21 cellular contexts compared by ENCODE assay signal in genomic region chr16:56331915-56332314, GRCh38.
DNase-seq lines count a peak whose midpoint lies in the region; ATAC-seq and TF ChIP-seq lines count a peak whose summit lies in the region.
"Had no signal": no experiment of that assay in that cellular context is flagged by ENCODE, and none has a peak within 500 bp of the region (broad histone marks: within the 10 kb centered on the region; RNA-seq: fewer than 3 reads in every experiment).

No MANE protein-coding gene starts in this region.

- no TSS peak for BruUV-seq in PC-9 (replicated peaks; lab: Mats Ljungman, UMichigan)

- H3K9me3 ChIP-seq in BLaER1: no peaks in the 10 kb centered on the region
- no peaks in the 10 kb centered on the region for H3K9me3 ChIP-seq in PC-9 (ENCODE audit: insufficient read depth, low read depth)
- no peaks in the 10 kb centered on the region for H3K9me3 ChIP-seq in SK-N-SH
- H3K9me3 ChIP-seq: MG63, SJSA1 had no signal

- 0 out of 2 replicates have a peak overlapping the region, but pooled peaks have one; percentile 7 for H3K4me2 ChIP-seq in BLaER1
- peak overlapping the region; percentile 73 for H3K4me2 ChIP-seq in PC-9
- no peak overlapping the region for H3K4me2 ChIP-seq in SK-N-SH

- no peaks in the 10 kb centered on the region for H3K9me3 Mint-ChIP-seq in nephron progenitor cell
- H3K9me3 Mint-ChIP-seq: CD14-positive monocyte, H9, HFFc6 had no signal

- DNase-seq in PC-9 (no peak), cerebellum (ENCODE audit: low spot score) (peak; percentile 50), nephron progenitor cell (no peak), SK-N-SH (no peak), NCI-H187 treated with DMSO at 0.1 percent for 48 hours (lab: John Stamatoyannopoulos, UW) (no peak), NCI-H2196 (lab: John Stamatoyannopoulos, UW; ENCODE audit: unreplicated experiment) (no peak), sciatic nerve (ENCODE audit: low spot score) (no peak)
- DNase-seq: MG63, NCI-H1048, NCI-H1417 treated with DMSO at 0.1 percent for 48 hours, NCI-H187, NCI-H2107, NCI-H2227 treated with DMSO at 0.1 percent for 48 hours, NCI-H510A, NCI-H748 treated with DMSO at 0.1 percent for 48 hours had no signal

- ATAC-seq in sciatic nerve: no peak

- no peak overlapping the region for H3K4me3 Mint-ChIP-seq in nephron progenitor cell
- H3K4me3 Mint-ChIP-seq: CD14-positive monocyte, H9, HFFc6 had no signal

- CTCF ChIA-PET in PC-9 (lab: Charles Lee): interaction anchor here (2.3 kb wide), 1 partner anchor 24 kb away, joined by 8 read pairs; no protein-coding TSS in a partner anchor
- CTCF ChIA-PET in SK-N-SH (lab: Yijun Ruan, JAX): interaction anchor here (1.0 to 8.6 kb wide), 5 partner anchors 13 to 388 kb away, joined by 3 to 52 read pairs (median 7); no protein-coding TSS in a partner anchor

- H3K4me1 Mint-ChIP-seq in nephron progenitor cell: peaks cover 49% of the 10 kb centered on the region
- H3K4me1 Mint-ChIP-seq: CD14-positive monocyte, H9 had no signal

- H3K27me3 ChIP-seq in BLaER1: no peaks in the 10 kb centered on the region
- H3K27me3 ChIP-seq in PC-9 (ENCODE audit: insufficient read depth, low read depth): no peaks in the 10 kb centered on the region
- H3K27me3 ChIP-seq in SK-N-SH (ENCODE audit: insufficient read depth): no peaks in the 10 kb centered on the region
- H3K27me3 ChIP-seq: MG63, SJSA1 had no signal

- H4K20me1 ChIP-seq in BLaER1: no peaks in the 10 kb centered on the region
- no peaks in the 10 kb centered on the region for H4K20me1 ChIP-seq in PC-9 (ENCODE audit: insufficient read depth)
- no peaks in the 10 kb centered on the region for H4K20me1 ChIP-seq in SK-N-SH (ENCODE audit: insufficient read depth)

- POLR2A ChIA-PET in PC-9 (lab: Charles Lee; ENCODE audit: unreplicated experiment) (interaction anchor here (0.6 kb wide), 1 partner anchor 32 kb away, joined by 5 read pairs; no protein-coding TSS in a partner anchor), SK-N-SH (lab: Yijun Ruan, JAX) (no interaction called here)

- no peaks in the 10 kb centered on the region for H3K9me2 ChIP-seq in PC-9 (ENCODE audit: insufficient read depth)
- H3K9me2 ChIP-seq in SK-N-SH: no peaks in the 10 kb centered on the region

- TF ChIP-seq EP300 in SK-N-SH (IDR thresholded peaks at IDR 0.05; ENCODE audit: borderline replicate concordance in 1 of 2, low read depth in 1 of 2, low read length in 1 of 2): no peak

- H3K27ac Mint-ChIP-seq in nephron progenitor cell: peak overlapping the region; percentile 47
- H3K27ac Mint-ChIP-seq: CD14-positive monocyte, HFFc6 had no signal

- no peak for TF ChIP-seq CTCF in PC-9 (conservative IDR thresholded peaks at IDR 0.05)
- no peak for TF ChIP-seq CTCF in nephron progenitor cell (IDR thresholded peaks at IDR 0.05)
- TF ChIP-seq CTCF in SK-N-SH (IDR thresholded peaks at IDR 0.05): no peak

- H3K36me3 ChIP-seq in BLaER1 (no peaks in the 10 kb centered on the region), PC-9 (ENCODE audit: low read depth) (no peaks in the 10 kb centered on the region), SK-N-SH (replicated peaks in 1 of 2; ENCODE audit: control insufficient read depth in 1 of 2, insufficient read depth in 2 of 2, low read length in 1 of 2) (no peaks in the 10 kb centered on the region)
- H3K36me3 ChIP-seq: MG63 had no signal

- H2AFZ ChIP-seq in PC-9 (no peak overlapping the region), SK-N-SH (ENCODE audit: low read depth) (no peak overlapping the region)

- H3F3A ChIP-seq in PC-9 (ENCODE audit: insufficient read depth, low read depth) (peaks cover 40% of the 10 kb centered on the region), SK-N-SH (replicated peaks; ENCODE audit: insufficient read depth) (no peaks in the 10 kb centered on the region)

- no peak overlapping the region for H3K9ac ChIP-seq in BLaER1
- no peak overlapping the region for H3K9ac ChIP-seq in SK-N-SH

- intact Hi-C loops in PC-9 (cut with micrococcal nuclease; ENCODE audit: unreplicated experiment) (loop anchor here (1.0 to 10.0 kb wide), 3 partner anchors 24 to 273 kb away; partner anchors contain the start of genes MT2A, NUDT21 and OGFOD1), sciatic nerve (cut with DNase I) (loop anchor here (10.0 kb wide), 1 partner anchor 373 kb away; no protein-coding TSS in a partner anchor)

- no peak for TF ChIP-seq RAD21 in SK-N-SH (IDR thresholded peaks at IDR 0.05; ENCODE audit: low read length)

- 0 out of 2 replicates have a peak overlapping the region, but pooled peaks have one; percentile 50 for H3K27ac ChIP-seq in BLaER1
- peak overlapping the region; percentile 99 for H3K27ac ChIP-seq in PC-9
- no peak overlapping the region for H3K27ac ChIP-seq in SK-N-SH (ENCODE audit: low read depth in 2 of 2, low read length in 1 of 2)
- H3K27ac ChIP-seq: SJSA1 had no signal

- no peaks in the 10 kb centered on the region for H3K36me3 Mint-ChIP-seq in nephron progenitor cell (ENCODE audit: low read depth)
- H3K36me3 Mint-ChIP-seq: CD14-positive monocyte had no signal

- H3K27me3 Mint-ChIP-seq in nephron progenitor cell (ENCODE audit: low read depth, poor library complexity): peaks cover 28% of the 10 kb centered on the region

- H3K4me1 ChIP-seq in BLaER1 (peaks cover 70% of the 10 kb centered on the region), PC-9 (replicated peaks; ENCODE audit: insufficient read depth) (peaks cover 60% of the 10 kb centered on the region), SK-N-SH (ENCODE audit: control insufficient read depth in 1 of 2, insufficient read depth in 2 of 2, low read depth in 1 of 2, low read length in 1 of 2) (no peaks in the 10 kb centered on the region; a peak in 1 of 4 replicates)
- H3K4me1 ChIP-seq: SJSA1 had no signal

- WGBS in SK-N-SH (ENCODE audit: low lambda C conversion rate): 56% methylated on average over 5 of the region's 8 CpGs

- H3K4me3 ChIP-seq in BLaER1: no peak overlapping the region
- H3K4me3 ChIP-seq in PC-9: no peak overlapping the region
- no peak overlapping the region for H3K4me3 ChIP-seq in SK-N-SH (ENCODE audit: low read depth in 2 of 2, low read length in 1 of 2)
- H3K4me3 ChIP-seq: K562, MG63, SJSA1 had no signal

- H3K79me2 ChIP-seq in PC-9 (ENCODE audit: low read depth): no peaks in the 10 kb centered on the region
- H3K79me2 ChIP-seq in SK-N-SH (ENCODE audit: insufficient read depth): no peaks in the 10 kb centered on the region

TF ChIP-seq in SK-N-SH, 30 proteins besides CTCF, POLR2A, EP300 and RAD21:
- TF ChIP-seq YY1 (IDR thresholded peaks at IDR 0.05; ENCODE audit: low read depth) (no peak), FOXM1 (IDR thresholded peaks at IDR 0.05; ENCODE audit: low read depth) (no peak), JUND (IDR thresholded peaks at IDR 0.05) (no peak), REST (IDR thresholded peaks at IDR 0.05; ENCODE audit: low read depth, low read length) (no peak), ELF1 (IDR thresholded peaks at IDR 0.05) (no peak), NRF1 (IDR thresholded peaks at IDR 0.05; ENCODE audit: low read depth, low read length) (no peak), EZH2phosphoT487 (IDR thresholded peaks at IDR 0.05; ENCODE audit: borderline replicate concordance, low read depth) (no peak), TCF12 (IDR thresholded peaks at IDR 0.05) (no peak), SMC3 (IDR thresholded peaks at IDR 0.05; ENCODE audit: low read depth, low read length) (no peak), RXRA (IDR thresholded peaks at IDR 0.05; ENCODE audit: borderline replicate concordance, low read depth) (no peak)
- TF ChIP-seq, protein P1, sequence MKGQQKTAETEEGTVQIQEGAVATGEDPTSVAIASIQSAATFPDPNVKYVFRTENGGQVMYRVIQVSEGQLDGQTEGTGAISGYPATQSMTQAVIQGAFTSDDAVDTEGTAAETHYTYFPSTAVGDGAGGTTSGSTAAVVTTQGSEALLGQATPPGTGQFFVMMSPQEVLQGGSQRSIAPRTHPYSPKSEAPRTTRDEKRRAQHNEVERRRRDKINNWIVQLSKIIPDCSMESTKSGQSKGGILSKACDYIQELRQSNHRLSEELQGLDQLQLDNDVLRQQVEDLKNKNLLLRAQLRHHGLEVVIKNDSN (IDR thresholded peaks at IDR 0.05; ENCODE audit: borderline replicate concordance, low read depth): no peak

Comparison
In these comparisons a context has a peak if more than half of its experiments do, and no peak if none do; other contexts are left out.
1. H3K27ac ChIP-seq: peak in BLaER1 (single experiment) and PC-9 (single experiment); none in SK-N-SH (0 of 2).